Comparison of ENCODE assay signal across 25 cellular contexts in the genomic region with DNA sequence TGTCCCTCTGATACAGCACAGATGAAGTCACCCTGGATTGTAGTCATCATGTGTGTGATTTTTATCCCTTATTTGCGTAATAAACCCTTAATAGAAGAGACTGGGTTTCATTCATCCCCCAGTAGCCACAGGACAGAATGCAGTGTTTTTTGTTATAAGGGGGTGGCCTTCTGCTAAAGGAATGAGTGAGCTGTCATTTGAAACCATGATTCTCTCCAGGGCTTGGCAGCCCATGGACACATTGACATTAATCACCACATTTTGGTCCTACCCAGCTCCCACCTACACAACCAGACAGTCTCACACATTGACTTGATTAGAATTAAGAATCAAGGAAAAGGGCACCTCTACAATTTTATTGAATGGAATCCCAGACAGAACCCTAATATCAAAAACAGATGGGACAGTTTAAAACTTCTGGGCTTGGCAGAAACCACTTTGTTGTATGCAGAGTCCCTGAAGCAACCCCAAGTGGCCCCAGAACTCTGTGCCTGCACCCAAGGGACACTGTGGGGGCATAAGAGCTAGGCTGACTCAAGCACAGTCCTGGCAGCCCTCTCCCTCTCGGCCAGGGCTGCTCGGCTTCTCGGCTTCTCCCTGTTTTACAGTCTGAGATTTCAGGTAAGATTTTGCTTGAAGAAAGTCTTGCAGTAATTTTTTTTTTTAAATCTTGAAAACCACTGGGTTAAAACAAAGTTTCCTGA.
DNase-seq lines count a peak whose midpoint lies in the region; FAIRE-seq and TF ChIP-seq lines count a peak whose summit lies in the region.
"Had no signal": no experiment of that assay in that cellular context is flagged by ENCODE, and none has a peak within 500 bp of the region (broad histone marks: within the 10 kb centered on the region; RNA-seq: fewer than 3 reads in every experiment).

No MANE protein-coding gene starts in this region.

- no peaks in the 10 kb centered on the region for H3K36me3 ChIP-seq in parathyroid adenoma (ENCODE audit: control insufficient read depth, insufficient read depth, low read length)
- H3K36me3 ChIP-seq: gastroesophageal sphincter, lower lobe of right lung, spleen, tibial nerve had no signal

- H3K27ac ChIP-seq in parathyroid adenoma = peak overlapping the region; percentile 87
- H3K27ac ChIP-seq: gastroesophageal sphincter, lower lobe of right lung, spleen, tibial nerve had no signal

- H2AFZ ChIP-seq in parathyroid adenoma = peak overlapping the region; percentile 69

- no peak overlapping the region for H3K4me3 ChIP-seq in parathyroid adenoma (ENCODE audit: low read depth, low read length)
- H3K4me3 ChIP-seq: dorsolateral prefrontal cortex, gastroesophageal sphincter, lower lobe of right lung, spleen, tibial nerve had no signal

- H3K9me3 ChIP-seq in parathyroid adenoma (ENCODE audit: control insufficient read depth, low read length) = no peaks in the 10 kb centered on the region
- H3K9me3 ChIP-seq: gastroesophageal sphincter, lower lobe of right lung, spleen, tibial nerve had no signal

- DNase-seq in AG08395 (ENCODE audit: low spot score) (peak; percentile 43), GM04503 (ENCODE audit: low read depth) (peak; percentile 25), pons (ENCODE audit: low spot score) (no peak), NCI-H2196 (lab: John Stamatoyannopoulos, UW; ENCODE audit: unreplicated experiment) (no peak), NCI-H345 (lab: John Stamatoyannopoulos, UW) (no peak), NCI-H146 treated with DMSO at 0.1 percent for 48 hours (lab: John Stamatoyannopoulos, UW; ENCODE audit: unreplicated experiment) (no peak)
- DNase-seq: activated CD4-positive, alpha-beta memory T cell treated with anti-CD3 and anti-CD28 coated beads for 36 hours; activated CD4-positive, CD25-positive, alpha-beta regulatory T cell; activated gamma-delta T cell treated with Interleukin-2 at 50 U/mL for 16 hours; amniotic stem cell; central memory CD4-positive, alpha-beta T cell; dorsolateral prefrontal cortex; H7; lower lobe of right lung; NCI-H1105; NCI-H2081 treated with DMSO at 0.1 percent for 48 hours; NCI-H524; spleen; stimulated activated CD4-positive, alpha-beta T cell treated with anti-CD3 and anti-CD28 coated beads, Interleukin-4, amount 100 ng/mL, for 24 hours; SW 1271 had no signal

- no peak overlapping the region for H3K9ac ChIP-seq in parathyroid adenoma

- H3K27me3 ChIP-seq in parathyroid adenoma (ENCODE audit: control insufficient read depth, insufficient read depth, low read length) = no peaks in the 10 kb centered on the region
- H3K27me3 ChIP-seq: gastroesophageal sphincter, spleen, tibial nerve had no signal

- H3K4me1 ChIP-seq in parathyroid adenoma = peaks cover 39% of the 10 kb centered on the region
- H3K4me1 ChIP-seq: gastroesophageal sphincter, lower lobe of right lung, spleen had no signal

- no peaks in the 10 kb centered on the region for H3K79me2 ChIP-seq in parathyroid adenoma

- H3K4me2 ChIP-seq in parathyroid adenoma (ENCODE audit: low read length) = no peak overlapping the region

- peak; percentile 72 for FAIRE-seq in endometrium (lab: Jason Lieb, UNC)
- FAIRE-seq: keratinocyte had no signal

- TF ChIP-seq CTCF in parathyroid adenoma (IDR thresholded peaks at IDR 0.05) = no peak

Comparison
In these comparisons a context has a peak if more than half of its experiments do, and no peak if none do; other contexts are left out.
1. DNase-seq: peak in AG08395 (single experiment) and GM04503 (single experiment); none in pons (single experiment), NCI-H2196 (single experiment), NCI-H345 (single experiment) and NCI-H146 treated with DMSO at 0.1 percent for 48 hours (single experiment).